7 cellular contexts compared by ENCODE assay signal in the genomic region with DNA sequence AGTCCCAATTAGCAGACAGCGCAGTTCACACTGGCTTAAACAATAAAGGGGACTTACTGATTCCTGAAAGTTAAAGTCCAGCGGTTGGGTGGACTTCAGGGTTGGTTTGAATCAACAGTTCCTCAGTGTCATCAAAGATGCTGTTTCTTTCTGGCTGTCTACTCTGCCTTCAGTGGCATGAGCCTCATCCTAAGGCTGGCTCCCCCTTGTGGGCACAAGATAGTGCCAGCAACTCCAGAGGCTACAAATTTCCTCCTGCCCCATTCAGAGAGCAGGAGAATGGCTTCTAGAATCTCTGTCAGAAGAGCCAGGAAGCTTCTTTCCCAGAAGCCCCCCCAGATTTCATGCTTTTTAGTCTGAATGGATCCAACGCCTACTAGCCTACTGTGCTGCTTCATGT.
DNase-seq lines count a peak whose midpoint lies in the region; ATAC-seq and TF ChIP-seq lines count a peak whose summit lies in the region.

No MANE protein-coding gene starts in this region.

- no peaks in the 10 kb centered on the region for H3K36me3 ChIP-seq in right lobe of liver

- no peak overlapping the region for H3K27ac ChIP-seq in right lobe of liver

- WGBS in right lobe of liver (ENCODE audit: insufficient coverage, low coverage, low lambda C conversion rate, missing lambda C conversion rate): 63% methylated on average over 2 of the region's 3 CpGs

- DNase-seq in GM12865 (ENCODE audit: low read depth) (peak; percentile 50), KG1 (lab: John Stamatoyannopoulos, UW) (peak; percentile 6), cerebellar cortex (ENCODE audit: low spot score) (peak; percentile 38), right lobe of liver (peak; percentile 61 to 71 (median 64))
- peak; percentile 5 to 23 for DNase-seq in stimulated activated CD8-positive, alpha-beta memory T cell treated with anti-CD3 and anti-CD28 coated beads, Interleukin-7, amount 100 ng/mL, for 4 hours (ENCODE audit: low read depth in 2 of 2)

- intact Hi-C loops in right lobe of liver (cut with DNase I): no loop called here

- ATAC-seq in right lobe of liver (peak; percentile 86 to 94 (median 90)), GM21529 (IDR thresholded peaks at IDR 0.05; ENCODE audit: unreplicated experiment) (no peak)

- no peaks in the 10 kb centered on the region for H3K27me3 ChIP-seq in right lobe of liver

- H3K9me3 ChIP-seq in right lobe of liver: no peaks in the 10 kb centered on the region

- TF ChIP-seq CTCF in GM12865 (IDR thresholded peaks at IDR 0.05; ENCODE audit: insufficient read depth, low read depth, low read length, missing control alignments) (peak; percentile 51), WI38 (IDR thresholded peaks at IDR 0.05; ENCODE audit: low read depth, low read length) (peak; percentile 42), right lobe of liver (IDR thresholded peaks at IDR 0.05) (peak; percentile 61 to 85 (median 76))

- no peak for TF ChIP-seq POLR2A in right lobe of liver (IDR thresholded peaks at IDR 0.05)

- peaks cover 0 to 6% (median 0%) of the 10 kb centered on the region in 4 donors for H3K4me1 ChIP-seq in right lobe of liver

- H3K4me3 ChIP-seq in GM12865 (ENCODE audit: low read depth, low read length): no peak overlapping the region
- H3K4me3 ChIP-seq in WI38 (ENCODE audit: low read depth, low read length): no peak overlapping the region
- no peak overlapping the region for H3K4me3 ChIP-seq in right lobe of liver

Comparison
In these comparisons a context has a peak if more than half of its experiments do, and no peak if none do; other contexts are left out.
1. DNase-seq: peak in every context shown above with its lines; median percentile 64 in right lobe of liver; 50 in GM12865; 38 in cerebellar cortex; 14 in stimulated activated CD8-positive, alpha-beta memory T cell treated with anti-CD3 and anti-CD28 coated beads, Interleukin-7, amount 100 ng/mL, for 4 hours; 6 in KG1.